ENCODE assay signal across 9 cellular contexts in genomic region chr7:155466814-155467675, GRCh38. TPM values are rescaled to one million over a fixed set of nuclear protein-coding genes. Genes with fewer than 3 reads are reported as not detected.
DNase-seq lines count a peak whose midpoint lies in the region; ATAC-seq and TF ChIP-seq lines count a peak whose summit lies in the region.
"Had no signal": no experiment of that assay in that cellular context is flagged by ENCODE, and none has a peak within 500 bp of the region (broad histone marks: within the 10 kb centered on the region; RNA-seq: fewer than 3 reads in every experiment).

No MANE protein-coding gene starts in this region.

- POLR2A ChIA-PET in CD8-positive, alpha-beta T cell (lab: Charles Lee) = no interaction called here

- intact Hi-C loops in CD8-positive, alpha-beta T cell (cut with DNase I, micrococcal nuclease) = no loop called here
- intact Hi-C loops in prostate gland (cut with DNase I) = no loop called here

- 6% methylated on average over 51 of the region's 76 CpGs for WGBS in prostate gland

- H3K9me3 Mint-ChIP-seq in CD8-positive, alpha-beta T cell = no peaks in the 10 kb centered on the region
- H3K9me3 Mint-ChIP-seq in endothelial cell (ENCODE audit: unreplicated experiment) = no peaks in the 10 kb centered on the region

- H3K27ac Mint-ChIP-seq in CD8-positive, alpha-beta T cell = no peak overlapping the region
- no peak overlapping the region for H3K27ac Mint-ChIP-seq in endothelial cell (ENCODE audit: unreplicated experiment)

- DNase-seq in CD8-positive, alpha-beta T cell = peak in 1 of 7 experiments; percentile 27
- peak; percentile 24 to 87 (median 81) for DNase-seq in NCI-H1417 (lab: John Stamatoyannopoulos, UW)
- peak; percentile 87 for DNase-seq in endothelial cell (ENCODE audit: low spot score)
- DNase-seq in stimulated activated CD8-positive, alpha-beta memory T cell treated with anti-CD3 and anti-CD28 coated beads, Interleukin-7, amount 100 ng/mL, for 48 hours (ENCODE audit: extremely low read depth in 1 of 2, low read depth in 1 of 2) = peak; percentile 31 to 33
- DNase-seq in prostate gland (ENCODE audit: low spot score) = no peak
- DNase-seq in foreskin melanocyte = no peak
- no peak for DNase-seq in DMS53 (lab: John Stamatoyannopoulos, UW)

- peak; percentile 69 for ATAC-seq in CD8-positive, alpha-beta T cell
- peak; percentile 53 for ATAC-seq in GM19452 (IDR thresholded peaks at IDR 0.05; ENCODE audit: unreplicated experiment)

- CTCF ChIA-PET in CD8-positive, alpha-beta T cell (lab: Charles Lee) = interaction anchor here (1.3 kb wide), 1 partner anchor 540 kb away, joined by 3 read pairs; no protein-coding TSS in a partner anchor

- H3K27ac ChIP-seq in CD8-positive, alpha-beta T cell (ENCODE audit: low read depth, low read length) = no peak overlapping the region
- H3K27ac ChIP-seq in prostate gland = no peak overlapping the region

- peaks cover 74% of the 10 kb centered on the region for H3K27me3 Mint-ChIP-seq in CD8-positive, alpha-beta T cell (ENCODE audit: low read depth)
- peaks cover 30% of the 10 kb centered on the region for H3K27me3 Mint-ChIP-seq in endothelial cell (ENCODE audit: unreplicated experiment)

- H3K4me1 ChIP-seq in CD8-positive, alpha-beta T cell (ENCODE audit: insufficient read depth, low read length) = peaks cover 19% of the 10 kb centered on the region
- no peaks in the 10 kb centered on the region for H3K4me1 ChIP-seq in prostate gland (replicated peaks)

- no peaks in the 10 kb centered on the region for H3K9me3 ChIP-seq in CD8-positive, alpha-beta T cell (ENCODE audit: low read length)
- no peaks in the 10 kb centered on the region for H3K9me3 ChIP-seq in prostate gland

- no peaks in the 10 kb centered on the region for H3K36me3 ChIP-seq in CD8-positive, alpha-beta T cell (ENCODE audit: insufficient read depth, low read length)
- no peaks in the 10 kb centered on the region for H3K36me3 ChIP-seq in prostate gland

- no peak overlapping the region for H3K4me3 ChIP-seq in CD8-positive, alpha-beta T cell (ENCODE audit: low read depth, low read length)
- no peak overlapping the region for H3K4me3 ChIP-seq in prostate gland

- no peak for TF ChIP-seq CTCF in CD8-positive, alpha-beta T cell (IDR thresholded peaks at IDR 0.05)
- TF ChIP-seq CTCF in endothelial cell (IDR thresholded peaks at IDR 0.05; ENCODE audit: unreplicated experiment) (peak; percentile 34), prostate gland (IDR thresholded peaks at IDR 0.05) (no peak)

- peaks cover 21% of the 10 kb centered on the region for H3K4me1 Mint-ChIP-seq in CD8-positive, alpha-beta T cell (ENCODE audit: low read depth)
- H3K4me1 Mint-ChIP-seq in endothelial cell (ENCODE audit: unreplicated experiment) = peaks cover 20% of the 10 kb centered on the region

- no peak for TF ChIP-seq POLR2A in prostate gland (IDR thresholded peaks at IDR 0.05)

- no peaks in the 10 kb centered on the region for H3K36me3 Mint-ChIP-seq in CD8-positive, alpha-beta T cell
- H3K36me3 Mint-ChIP-seq in endothelial cell (ENCODE audit: low read depth, unreplicated experiment) = no peaks in the 10 kb centered on the region

- peaks cover 40% of the 10 kb centered on the region for H3K27me3 ChIP-seq in CD8-positive, alpha-beta T cell (ENCODE audit: insufficient read depth, low read length)
- peaks cover 80% of the 10 kb centered on the region for H3K27me3 ChIP-seq in prostate gland (replicated peaks; ENCODE audit: insufficient read depth)

- no peak overlapping the region for H3K4me3 Mint-ChIP-seq in CD8-positive, alpha-beta T cell
- no peak overlapping the region for H3K4me3 Mint-ChIP-seq in endothelial cell (ENCODE audit: unreplicated experiment)

RNA-seq across cellular contexts. Expression of gene EN2, which starts 9.1 kb away (rescaled TPM):
- not detected for total RNA-seq in CD8-positive, alpha-beta T cell
- total RNA-seq in endothelial cell (ENCODE audit: unreplicated experiment) (2.1 TPM), prostate gland (under 1 TPM in 1 of 2 donors, not detected in 1; 0.45 TPM)
- total RNA-seq: mononuclear cell had no signal

Comparison
In these comparisons a context has a peak if more than half of its experiments do, and no peak if none do; other contexts are left out.
1. DNase-seq: peak in NCI-H1417 (3 of 3), endothelial cell (single experiment) and stimulated activated CD8-positive, alpha-beta memory T cell treated with anti-CD3 and anti-CD28 coated beads, Interleukin-7, amount 100 ng/mL, for 48 hours (2 of 2); none in prostate gland (single experiment), foreskin melanocyte (single experiment) and DMS53 (single experiment).